11 cellular contexts compared by ENCODE assay signal in the genomic region with DNA sequence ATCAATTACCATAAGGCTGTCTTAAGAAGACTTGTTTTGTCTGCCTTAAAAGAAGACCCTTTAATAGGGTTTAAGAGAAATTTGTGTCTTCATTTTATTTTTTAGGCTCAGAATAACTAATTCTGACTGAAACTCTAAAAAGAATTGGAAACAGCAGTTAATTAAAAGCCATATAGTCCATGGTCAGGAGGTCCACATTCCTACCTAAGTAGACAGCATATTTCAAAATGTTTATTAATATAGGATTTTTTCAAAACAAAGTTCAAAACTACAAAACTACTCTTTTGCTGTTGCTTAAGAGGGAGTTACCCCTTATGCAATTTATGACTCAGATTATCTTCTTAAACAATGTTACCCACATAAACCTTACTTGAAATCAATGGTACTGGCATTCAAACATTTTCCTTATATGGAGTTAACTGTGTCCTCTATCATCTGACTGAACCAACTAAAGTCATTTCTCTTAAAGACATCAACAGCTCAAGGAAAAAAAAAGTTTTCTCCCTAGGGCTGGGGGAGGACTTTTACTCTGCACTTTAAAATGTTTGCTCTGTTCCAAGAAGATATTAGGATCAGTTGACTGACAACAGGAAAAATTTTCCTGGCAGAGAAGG. TPM values are rescaled to one million over a fixed set of nuclear protein-coding genes. Genes with fewer than 3 reads are reported as not detected.
DNase-seq lines count a peak whose midpoint lies in the region; ATAC-seq, FAIRE-seq and TF ChIP-seq lines count a peak whose summit lies in the region.
"Had no signal": no experiment of that assay in that cellular context is flagged by ENCODE, and none has a peak within 500 bp of the region (broad histone marks: within the 10 kb centered on the region; RNA-seq: fewer than 3 reads in every experiment).

No MANE protein-coding gene starts in this region.

- FAIRE-seq in GM12891 (lab: Jason Lieb, UNC), result peak; percentile 40

- no peaks in the 10 kb centered on the region for H3K9me3 Mint-ChIP-seq in naive thymus-derived CD8-positive, alpha-beta T cell
- H3K9me3 Mint-ChIP-seq: stimulated activated naive B cell treated with anti-CD40 and anti-IgM and Interleukin-4, amounts not matched to agents 10 μg/mL and 1 μg/mL and 100 μg/mL, for 72 hours had no signal

- DNase-seq in GM12891 (ENCODE audit: insufficient read length, low spot score) (no peak), NB4 (ENCODE audit: low read depth) (peak; percentile 58), epithelial cell of prostate (ENCODE audit: low read depth, low spot score) (peak; percentile 36), skeletal muscle cell (ENCODE audit: low read depth) (peak; percentile 89), dermis blood vessel endothelial cell (no peak), SK-N-DZ (ENCODE audit: low spot score) (no peak)
- no peak for DNase-seq in naive thymus-derived CD8-positive, alpha-beta T cell
- DNase-seq: NCI-H1048; stimulated activated naive B cell treated with anti-CD40 and anti-IgM and Interleukin-4, amounts not matched to agents 10 μg/mL and 1 μg/mL and 100 μg/mL, for 72 hours had no signal

- TF ChIP-seq POLR2A in GM12891 (IDR thresholded peaks at IDR 0.05; ENCODE audit: low read depth, low read length), result no peak
- TF ChIP-seq POLR2A in NB4 (IDR thresholded peaks at IDR 0.05; ENCODE audit: extremely low read depth, insufficient read length), result no peak

- H3K27ac ChIP-seq in epithelial cell of prostate, result no peak overlapping the region

- no peaks in the 10 kb centered on the region for H3K4me1 Mint-ChIP-seq in naive thymus-derived CD8-positive, alpha-beta T cell
- H3K4me1 Mint-ChIP-seq: stimulated activated naive B cell treated with anti-CD40 and anti-IgM and Interleukin-4, amounts not matched to agents 10 μg/mL and 1 μg/mL and 100 μg/mL, for 72 hours had no signal

- H3K27me3 Mint-ChIP-seq in naive thymus-derived CD8-positive, alpha-beta T cell, result no peaks in the 10 kb centered on the region
- H3K27me3 Mint-ChIP-seq: stimulated activated naive B cell treated with anti-CD40 and anti-IgM and Interleukin-4, amounts not matched to agents 10 μg/mL and 1 μg/mL and 100 μg/mL, for 72 hours had no signal

- no peak overlapping the region for H3K4me3 Mint-ChIP-seq in naive thymus-derived CD8-positive, alpha-beta T cell
- H3K4me3 Mint-ChIP-seq: stimulated activated naive B cell treated with anti-CD40 and anti-IgM and Interleukin-4, amounts not matched to agents 10 μg/mL and 1 μg/mL and 100 μg/mL, for 72 hours had no signal

- POLR2A ChIA-PET in naive thymus-derived CD8-positive, alpha-beta T cell (lab: Charles Lee), result no interaction called here

- no peak for TF ChIP-seq CTCF in NB4 (IDR thresholded peaks at IDR 0.05; ENCODE audit: low read depth, low read length)

- H3K4me3 ChIP-seq in NB4 (ENCODE audit: low read depth, low read length) (no peak overlapping the region), skeletal muscle cell (ENCODE audit: low read depth, low read length) (no peak overlapping the region)
- H3K4me3 ChIP-seq: lung had no signal

- H3K27ac Mint-ChIP-seq in naive thymus-derived CD8-positive, alpha-beta T cell, result no peak overlapping the region
- H3K27ac Mint-ChIP-seq: stimulated activated naive B cell treated with anti-CD40 and anti-IgM and Interleukin-4, amounts not matched to agents 10 μg/mL and 1 μg/mL and 100 μg/mL, for 72 hours had no signal

- no peaks in the 10 kb centered on the region for H3K36me3 Mint-ChIP-seq in naive thymus-derived CD8-positive, alpha-beta T cell
- H3K36me3 Mint-ChIP-seq: stimulated activated naive B cell treated with anti-CD40 and anti-IgM and Interleukin-4, amounts not matched to agents 10 μg/mL and 1 μg/mL and 100 μg/mL, for 72 hours had no signal

- no peak for ATAC-seq in HG02588 (IDR thresholded peaks at IDR 0.05; ENCODE audit: unreplicated experiment)
- no peak for ATAC-seq in naive thymus-derived CD8-positive, alpha-beta T cell
- ATAC-seq: stimulated activated naive B cell treated with anti-CD40 and anti-IgM and Interleukin-4, amounts not matched to agents 10 μg/mL and 1 μg/mL and 100 μg/mL, for 72 hours had no signal

TF ChIP-seq in GM12891, 5 proteins besides CTCF, POLR2A, EP300 and RAD21:
- TF ChIP-seq PAX5 (IDR thresholded peaks at IDR 0.05; ENCODE audit: insufficient read depth, low read length, severe bottlenecking), result no peak
- TF ChIP-seq SPI1 (IDR thresholded peaks at IDR 0.05; ENCODE audit: low read depth, low read length), result no peak
- no peak for TF ChIP-seq POU2F2 (IDR thresholded peaks at IDR 0.05; ENCODE audit: low read depth, low read length)
- TF ChIP-seq TAF1 (IDR thresholded peaks at IDR 0.05; ENCODE audit: low read depth, low read length), result no peak
- TF ChIP-seq POLR2AphosphoS5 (IDR thresholded peaks at IDR 0.05; ENCODE audit: low read depth, low read length), result no peak

RNA-seq across cellular contexts. Expression of gene NANOGP8, which starts 56.8 kb away (rescaled TPM):
- polyA plus RNA-seq in GM12891 (2012; ENCODE audit: low read depth, missing spikeins), result not detected
- not detected for total RNA-seq in naive thymus-derived CD8-positive, alpha-beta T cell
- polyA plus RNA-seq in naive thymus-derived CD8-positive, alpha-beta T cell, result 1 to 10 TPM in 1 of 3 donors, not detected in 2; 1.1 TPM
- total RNA-seq in dermis blood vessel endothelial cell, result not detected in 2 replicates
- polyA plus RNA-seq in SK-N-DZ (2014; cell fraction: cytosol; rRNA removed), result not detected in 2 replicates
- polyA plus RNA-seq in SK-N-DZ (2014; cell fraction: nucleus; rRNA removed), result 0.43 TPM in 1 of 2 replicates, not detected in the other
- polyA plus RNA-seq: lung had no signal

Comparison
In these comparisons a context has a peak if more than half of its experiments do, and no peak if none do; other contexts are left out.
1. DNase-seq: peak in NB4 (single experiment), epithelial cell of prostate (single experiment) and skeletal muscle cell (single experiment); none in GM12891 (single experiment), naive thymus-derived CD8-positive, alpha-beta T cell (0 of 10), dermis blood vessel endothelial cell (single experiment) and SK-N-DZ (single experiment).